10 cellular contexts compared by ENCODE assay signal in the genomic region with DNA sequence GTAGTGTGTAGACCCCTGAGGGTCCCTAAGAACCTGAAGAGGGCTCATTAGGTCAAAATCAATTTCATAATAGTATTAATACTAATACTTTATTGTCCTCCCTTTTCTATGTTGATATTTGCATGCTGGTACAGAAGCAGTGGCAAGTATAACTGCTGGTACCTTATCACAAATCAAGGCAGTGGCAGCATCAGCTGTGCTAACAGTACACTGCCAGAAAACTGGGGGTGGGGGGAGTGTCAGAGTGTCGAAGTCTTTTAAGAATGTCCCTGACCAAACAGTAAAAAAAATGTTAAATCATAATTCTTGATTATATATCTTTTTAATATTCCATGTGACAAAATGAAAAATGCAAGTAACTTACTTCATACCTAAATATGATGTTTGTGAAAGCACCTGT.
"Had no signal": no experiment of that assay in that cellular context is flagged by ENCODE, and none has a peak within 500 bp of the region (broad histone marks: within the 10 kb centered on the region; RNA-seq: fewer than 3 reads in every experiment).

No MANE protein-coding gene starts in this region.

- FAIRE-seq: H1 had no signal

- DNase-seq: GM23248, GOT3, H7, H9, HCEC 1CT, HFFc6 had no signal

- H3K27ac ChIP-seq: GM23248 had no signal

- H3K4me3 ChIP-seq: GM23248, GM23338, HAP-1 had no signal

- H3K9me3 ChIP-seq: HAP-1 had no signal

- H3K4me1 ChIP-seq: HAP-1 had no signal

- ATAC-seq: GM23338, HCT116 had no signal

- H3K36me3 ChIP-seq: HAP-1 had no signal
